Comparison of ENCODE assay signal across 1 cellular context in genomic region chr2:9256570-9257043, GRCh38.
TF ChIP-seq lines count a peak whose summit lies in the region.

No MANE protein-coding gene starts in this region.

TF ChIP-seq in HepG2, 621 proteins besides CTCF, POLR2A, EP300 and RAD21 (continued from another document):
- TF ChIP-seq, protein P1, sequence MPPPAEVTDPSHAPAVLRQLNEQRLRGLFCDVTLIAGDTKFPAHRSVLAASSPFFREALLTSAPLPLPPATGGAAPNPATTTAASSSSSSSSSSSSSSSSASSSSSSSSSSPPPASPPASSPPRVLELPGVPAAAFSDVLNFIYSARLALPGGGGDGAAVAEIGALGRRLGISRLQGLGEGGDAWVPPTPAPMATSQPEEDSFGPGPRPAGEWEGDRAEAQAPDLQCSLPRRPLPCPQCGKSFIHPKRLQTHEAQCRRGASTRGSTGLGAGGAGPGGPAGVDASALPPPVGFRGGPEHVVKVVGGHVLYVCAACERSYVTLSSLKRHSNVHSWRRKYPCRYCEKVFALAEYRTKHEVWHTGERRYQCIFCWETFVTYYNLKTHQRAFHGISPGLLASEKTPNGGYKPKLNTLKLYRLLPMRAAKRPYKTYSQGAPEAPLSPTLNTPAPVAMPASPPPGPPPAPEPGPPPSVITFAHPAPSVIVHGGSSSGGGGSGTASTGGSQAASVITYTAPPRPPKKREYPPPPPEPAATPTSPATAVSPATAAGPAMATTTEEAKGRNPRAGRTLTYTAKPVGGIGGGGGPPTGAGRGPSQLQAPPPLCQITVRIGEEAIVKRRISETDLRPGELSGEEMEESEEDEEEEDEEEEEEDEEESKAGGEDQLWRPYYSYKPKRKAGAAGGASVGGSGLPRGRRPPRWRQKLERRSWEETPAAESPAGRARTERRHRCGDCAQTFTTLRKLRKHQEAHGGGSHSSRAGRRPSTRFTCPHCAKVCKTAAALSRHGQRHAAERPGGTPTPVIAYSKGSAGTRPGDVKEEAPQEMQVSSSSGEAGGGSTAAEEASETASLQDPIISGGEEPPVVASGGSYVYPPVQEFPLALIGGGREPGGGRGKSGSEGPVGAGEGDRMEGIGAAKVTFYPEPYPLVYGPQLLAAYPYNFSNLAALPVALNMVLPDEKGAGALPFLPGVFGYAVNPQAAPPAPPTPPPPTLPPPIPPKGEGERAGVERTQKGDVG (CRISPR knock-in tag; IDR thresholded peaks at IDR 0.05; ENCODE audit: borderline replicate concordance) = no peak
